12 cellular contexts compared by ENCODE assay signal in genomic region chr2:162025121-162025911, GRCh38. TPM values are rescaled to one million over a fixed set of nuclear protein-coding genes. Genes with fewer than 3 reads are reported as not detected.
DNase-seq lines count a peak whose midpoint lies in the region; ATAC-seq and TF ChIP-seq lines count a peak whose summit lies in the region.
"Had no signal": no experiment of that assay in that cellular context is flagged by ENCODE, and none has a peak within 500 bp of the region (broad histone marks: within the 10 kb centered on the region; RNA-seq: fewer than 3 reads in every experiment).

No MANE protein-coding gene starts in this region.

- peak overlapping the region; percentile 37 for H3K27ac Mint-ChIP-seq in CD4-positive, alpha-beta T cell
- H3K27ac Mint-ChIP-seq in activated naive CD8-positive, alpha-beta T cell treated with anti-CD3 and anti-CD28 coated beads for 36 hours: peak overlapping the region; percentile 5
- H3K27ac Mint-ChIP-seq in nephron progenitor cell (peak overlapping the region; percentile 60), immature natural killer cell (no peak overlapping the region)
- H3K27ac Mint-ChIP-seq: type B pancreatic cell had no signal

- H3K27me3 Mint-ChIP-seq in CD4-positive, alpha-beta T cell: no peaks in the 10 kb centered on the region
- no peaks in the 10 kb centered on the region for H3K27me3 Mint-ChIP-seq in activated naive CD8-positive, alpha-beta T cell treated with anti-CD3 and anti-CD28 coated beads for 36 hours
- H3K27me3 Mint-ChIP-seq in nephron progenitor cell (ENCODE audit: low read depth, poor library complexity): peaks cover 4% of the 10 kb centered on the region
- peaks cover 0 to 3% (median 2%) of the 10 kb centered on the region in 3 donors for H3K27me3 Mint-ChIP-seq in immature natural killer cell (ENCODE audit: low read depth in 3 of 3)
- H3K27me3 Mint-ChIP-seq: type B pancreatic cell had no signal

- POLR2A ChIA-PET in CD4-positive, alpha-beta T cell (lab: Charles Lee): interaction anchor here (0.8 to 1.0 kb wide), 3 partner anchors 8 to 49 kb away, joined by 3 to 4 read pairs (median 3); no protein-coding TSS in a partner anchor

- peaks cover 61% of the 10 kb centered on the region for H3K36me3 Mint-ChIP-seq in CD4-positive, alpha-beta T cell (ENCODE audit: low read depth)
- peaks cover 46% of the 10 kb centered on the region for H3K36me3 Mint-ChIP-seq in activated naive CD8-positive, alpha-beta T cell treated with anti-CD3 and anti-CD28 coated beads for 36 hours
- H3K36me3 Mint-ChIP-seq in nephron progenitor cell (ENCODE audit: low read depth): no peaks in the 10 kb centered on the region
- H3K36me3 Mint-ChIP-seq in immature natural killer cell: no peaks in the 10 kb centered on the region
- H3K36me3 Mint-ChIP-seq: type B pancreatic cell had no signal

- ATAC-seq in CD4-positive, alpha-beta T cell (ENCODE audit: poor library complexity): no peak
- ATAC-seq in GM18870 (IDR thresholded peaks at IDR 0.05; ENCODE audit: unreplicated experiment): no peak

- H3K4me3 ChIP-seq in HFF-Myc (replicated peaks; ENCODE audit: low read depth, low read length): no peak overlapping the region

- intact Hi-C loops in CD4-positive, alpha-beta T cell (cut with DNase I, micrococcal nuclease): no loop called here

- H3K27ac ChIP-seq in CD4-positive, alpha-beta T cell (ENCODE audit: low read depth, low read length): no peak overlapping the region
- H3K27ac ChIP-seq: parathyroid adenoma had no signal

- H3K27me3 ChIP-seq in CD4-positive, alpha-beta T cell (ENCODE audit: control insufficient read depth, insufficient read depth, low read length): no peaks in the 10 kb centered on the region

- H3K4me3 Mint-ChIP-seq in CD4-positive, alpha-beta T cell: no peak overlapping the region
- H3K4me3 Mint-ChIP-seq in activated naive CD8-positive, alpha-beta T cell treated with anti-CD3 and anti-CD28 coated beads for 36 hours: no peak overlapping the region
- H3K4me3 Mint-ChIP-seq in nephron progenitor cell: peak overlapping the region; percentile 46
- H3K4me3 Mint-ChIP-seq in immature natural killer cell: no peak overlapping the region
- H3K4me3 Mint-ChIP-seq: type B pancreatic cell had no signal

- DNase-seq in CD4-positive, alpha-beta T cell: no peak
- DNase-seq in HFF-Myc (ENCODE audit: extremely low read depth, low read depth) (peak; percentile 35), nephron progenitor cell (no peak), immature natural killer cell (no peak), CD1c-positive myeloid dendritic cell (ENCODE audit: extremely low spot score) (no peak)
- DNase-seq in activated naive CD8-positive, alpha-beta T cell treated with anti-CD3 and anti-CD28 coated beads for 36 hours: no peak
- no peak for DNase-seq in central memory CD4-positive, alpha-beta T cell
- DNase-seq: activated gamma-delta T cell treated with Interleukin-2 at 50 U/mL for 16 hours, NCI-H1105 had no signal

- TF ChIP-seq CTCF in CD4-positive, alpha-beta T cell (IDR thresholded peaks at IDR 0.05): no peak
- TF ChIP-seq CTCF in HFF-Myc (IDR thresholded peaks at IDR 0.05; ENCODE audit: low read depth, low read length, missing control alignments): no peak
- TF ChIP-seq CTCF in nephron progenitor cell (IDR thresholded peaks at IDR 0.05): no peak

- CTCF ChIA-PET in CD4-positive, alpha-beta T cell (lab: Charles Lee): interaction anchor here (1.0 to 1.2 kb wide), 2 partner anchors 10 kb away, joined by 3 to 4 read pairs; no protein-coding TSS in a partner anchor

- no peaks in the 10 kb centered on the region for H3K9me3 ChIP-seq in CD4-positive, alpha-beta T cell (ENCODE audit: control insufficient read depth, low read length)

- H3K9me3 Mint-ChIP-seq in CD4-positive, alpha-beta T cell: no peaks in the 10 kb centered on the region
- H3K9me3 Mint-ChIP-seq in activated naive CD8-positive, alpha-beta T cell treated with anti-CD3 and anti-CD28 coated beads for 36 hours: no peaks in the 10 kb centered on the region
- H3K9me3 Mint-ChIP-seq in nephron progenitor cell (no peaks in the 10 kb centered on the region), immature natural killer cell (no peaks in the 10 kb centered on the region)
- H3K9me3 Mint-ChIP-seq: type B pancreatic cell had no signal

- H3K4me1 Mint-ChIP-seq in CD4-positive, alpha-beta T cell (ENCODE audit: low read depth): peaks cover 60% of the 10 kb centered on the region
- H3K4me1 Mint-ChIP-seq in activated naive CD8-positive, alpha-beta T cell treated with anti-CD3 and anti-CD28 coated beads for 36 hours: peaks cover 42% of the 10 kb centered on the region
- H3K4me1 Mint-ChIP-seq in nephron progenitor cell: peaks cover 51% of the 10 kb centered on the region
- H3K4me1 Mint-ChIP-seq in immature natural killer cell: no peaks in the 10 kb centered on the region

RNA-seq across cellular contexts. Expression of gene DPP4, which starts 48.7 kb away (rescaled TPM):
- 10 to 100 TPM; 15.5 to 16.7 TPM for total RNA-seq in CD4-positive, alpha-beta T cell
- total RNA-seq in activated naive CD8-positive, alpha-beta T cell treated with anti-CD3 and anti-CD28 coated beads for 36 hours: 10 to 100 TPM; 20.8 to 22.4 TPM
- polyA plus RNA-seq in immature natural killer cell: 1 to 10 TPM; 2.5 to 6.0 (median 4.3) TPM

Comparison
In these comparisons a context has a peak if more than half of its experiments do, and no peak if none do; other contexts are left out.
1. H3K27ac Mint-ChIP-seq: peak in CD4-positive, alpha-beta T cell (single experiment), activated naive CD8-positive, alpha-beta T cell treated with anti-CD3 and anti-CD28 coated beads for 36 hours (single experiment) and nephron progenitor cell (single experiment); none in immature natural killer cell (0 of 6).